ENCODE assay signal across 15 cellular contexts in genomic region chr11:10568486-10568941, GRCh38. TPM values are rescaled to one million over a fixed set of nuclear protein-coding genes. Genes with fewer than 3 reads are reported as not detected.
DNase-seq lines count a peak whose midpoint lies in the region; ATAC-seq and TF ChIP-seq lines count a peak whose summit lies in the region.
"Had no signal": no experiment of that assay in that cellular context is flagged by ENCODE, and none has a peak within 500 bp of the region (broad histone marks: within the 10 kb centered on the region; RNA-seq: fewer than 3 reads in every experiment).

LYVE1 (minus strand) TSS chr11:10568665; CDS start chr11:10568532, 133 bp downstream.

- H3K27ac ChIP-seq in adrenal gland (peak within 1 kb of the TSS; percentile 44 to 90 (median 79)), gastroesophageal sphincter (peak within 1 kb of the TSS in 3 of 4 donors; percentile 46 to 50 (median 48))

- H3K4me1 ChIP-seq in adrenal gland (replicated peaks in 1 of 2) (peaks cover 18 to 30% of the 10 kb centered on the region in 2 donors), gastroesophageal sphincter (peaks cover 5 to 22% (median 7%) of the 10 kb centered on the region in 3 donors)

- no peak for TF ChIP-seq EP300 in gastroesophageal sphincter (IDR thresholded peaks at IDR 0.05)

- ATAC-seq in gastroesophageal sphincter (peak; percentile 81), memory B cell (ENCODE audit: low read depth) (no peak), HG02610 (IDR thresholded peaks at IDR 0.05; ENCODE audit: unreplicated experiment) (no peak), T-helper 17 cell (no peak)
- no peak for ATAC-seq in activated naive CD4-positive, alpha-beta T cell treated with anti-CD3 and anti-CD28 coated beads, Interleukin-2, amount 50 U/mL, for 72 hours
- ATAC-seq: naive thymus-derived CD8-positive, alpha-beta T cell had no signal

- H3K4me3 Mint-ChIP-seq in memory B cell, result no peak within 1 kb of the TSS
- H3K4me3 Mint-ChIP-seq in T-helper 17 cell, result no peak within 1 kb of the TSS
- H3K4me3 Mint-ChIP-seq: naive thymus-derived CD8-positive, alpha-beta T cell had no signal

- H3K36me3 Mint-ChIP-seq in memory B cell (peaks cover 11% of the 10 kb centered on the region), T-helper 17 cell (ENCODE audit: low read depth) (no peaks in the 10 kb centered on the region)
- no peaks in the 10 kb centered on the region for H3K36me3 Mint-ChIP-seq in activated naive CD4-positive, alpha-beta T cell treated with anti-CD3 and anti-CD28 coated beads, Interleukin-2, amount 50 U/mL, for 72 hours
- H3K36me3 Mint-ChIP-seq: naive thymus-derived CD8-positive, alpha-beta T cell had no signal

- H3K4me1 Mint-ChIP-seq in memory B cell (peaks cover 43% of the 10 kb centered on the region), T-helper 17 cell (peaks cover 5% of the 10 kb centered on the region)

- no peaks in the 10 kb centered on the region for H3K9me3 Mint-ChIP-seq in memory B cell
- H3K9me3 Mint-ChIP-seq in activated naive CD4-positive, alpha-beta T cell treated with anti-CD3 and anti-CD28 coated beads, Interleukin-2, amount 50 U/mL, for 72 hours, result no peaks in the 10 kb centered on the region
- H3K9me3 Mint-ChIP-seq: naive thymus-derived CD8-positive, alpha-beta T cell had no signal

- WGBS in adrenal gland, 4 donors, result 23 to 37% (median 28%) methylated on average over 7 of the region's 7 CpGs
- WGBS in gastroesophageal sphincter (ENCODE audit: low coverage in 1 of 2), 2 donors, result 8 to 58% methylated on average over 1 to 6 of the region's 7 CpGs

- H3K27me3 ChIP-seq in adrenal gland, result no peaks in the 10 kb centered on the region
- no peaks in the 10 kb centered on the region for H3K27me3 ChIP-seq in gastroesophageal sphincter

- TF ChIP-seq CTCF in adrenal gland (IDR thresholded peaks at IDR 0.05), result no peak
- TF ChIP-seq CTCF in gastroesophageal sphincter (IDR thresholded peaks at IDR 0.05), result no peak

- TF ChIP-seq POLR2A in adrenal gland (IDR thresholded peaks at IDR 0.05), result peak; percentile 58 to 60
- peak; percentile 35 to 36 for TF ChIP-seq POLR2A in gastroesophageal sphincter (IDR thresholded peaks at IDR 0.05)

- peaks cover 0 to 5% of the 10 kb centered on the region in 2 donors for H3K36me3 ChIP-seq in adrenal gland (replicated peaks in 1 of 2)
- H3K36me3 ChIP-seq in gastroesophageal sphincter, result peaks cover 0 to 6% of the 10 kb centered on the region in 2 donors

- peak; percentile 74 to 90 (median 84) for DNase-seq in adrenal gland
- DNase-seq in memory B cell (ENCODE audit: low spot score in 2 of 2), result no peak
- peak; percentile 48 for DNase-seq in stromal cell of bone marrow (ENCODE audit: low read depth)
- no peak for DNase-seq in stimulated activated CD4-positive, alpha-beta T cell treated with anti-CD3 and anti-CD28 coated beads, Interleukin-12 subunit alpha, Interleukin-12 subunit beta, amount 100 ng/mL, for 4 hours
- no peak for DNase-seq in activated naive CD4-positive, alpha-beta T cell treated with anti-CD3 and anti-CD28 coated beads, Interleukin-2, amount 50 U/mL, for 72 hours (ENCODE audit: low spot score in 2 of 2)
- no peak for DNase-seq in T-helper 17 cell
- DNase-seq: activated CD4-positive, alpha-beta T cell treated with anti-CD3 and anti-CD28 coated beads for 48 hours; activated effector memory CD4-positive, alpha-beta T cell treated with Interleukin-2 at 50 U/mL for 16 hours; MV-4-11; naive thymus-derived CD8-positive, alpha-beta T cell; NCI-H524; SIG-M5; stimulated activated CD4-positive, alpha-beta T cell treated with anti-CD3 and anti-CD28 coated beads, Interleukin-4, amount 100 ng/mL, for 1 hour had no signal

- intact Hi-C loops in adrenal gland (cut with DNase I), result loop anchor here in 1 of 2 donors (10.0 kb wide), 1 partner anchor 166 kb away; no protein-coding TSS in a partner anchor

- H3K9me3 ChIP-seq in adrenal gland (replicated peaks in 1 of 3) (no peaks in the 10 kb centered on the region), gastroesophageal sphincter (no peaks in the 10 kb centered on the region), T-helper 17 cell (ENCODE audit: control insufficient read depth, low read length, poor library complexity, severe bottlenecking) (no peaks in the 10 kb centered on the region)

- no peaks in the 10 kb centered on the region for H3K27me3 Mint-ChIP-seq in memory B cell
- H3K27me3 Mint-ChIP-seq in T-helper 17 cell, result peaks cover 56% of the 10 kb centered on the region

- H3K4me3 ChIP-seq in adrenal gland, result peak within 1 kb of the TSS in 2 of 4 donors; percentile 13 to 27
- peak within 1 kb of the TSS; percentile 12 to 32 for H3K4me3 ChIP-seq in gastroesophageal sphincter

- H3K27ac Mint-ChIP-seq in memory B cell (peak within 1 kb of the TSS; percentile 4), T-helper 17 cell (no peak within 1 kb of the TSS)
- H3K27ac Mint-ChIP-seq in activated naive CD4-positive, alpha-beta T cell treated with anti-CD3 and anti-CD28 coated beads, Interleukin-2, amount 50 U/mL, for 72 hours, result no peak within 1 kb of the TSS
- H3K27ac Mint-ChIP-seq: naive thymus-derived CD8-positive, alpha-beta T cell had no signal

RNA-seq across cellular contexts. Expression of gene LYVE1, which starts in this region (rescaled TPM):
- total RNA-seq in adrenal gland (100 to 1,000 TPM in 7 of 8 donors, 10 to 100 TPM in 1; 86.0 to 457 (median 254) TPM), gastroesophageal sphincter (100 to 1,000 TPM in 2 of 4 donors, 10 to 100 TPM in 2; 13.2 to 191 (median 102) TPM), T-helper 17 cell (not detected)
- polyA plus RNA-seq in adrenal gland, result 100 to 1,000 TPM in 1 of 3 donors, 10 to 100 TPM in 2; 29.1 to 398 (median 57.8) TPM
- not detected for total RNA-seq in activated naive CD4-positive, alpha-beta T cell treated with anti-CD3 and anti-CD28 coated beads, Interleukin-2, amount 50 U/mL, for 72 hours
- total RNA-seq: naive thymus-derived CD8-positive, alpha-beta T cell had no signal
- polyA plus RNA-seq: naive thymus-derived CD8-positive, alpha-beta T cell had no signal

Comparison
In these comparisons a context has a peak if more than half of its experiments do, and no peak if none do; other contexts are left out.
1. RNA of gene LYVE1 (total RNA-seq): 86.0 to 457 TPM in adrenal gland and 13.2 to 191 TPM in gastroesophageal sphincter; not detected in T-helper 17 cell and not detected in activated naive CD4-positive, alpha-beta T cell treated with anti-CD3 and anti-CD28 coated beads, Interleukin-2, amount 50 U/mL, for 72 hours; every median in the first group is over 10 times any median in the second.
2. DNase-seq: peak in adrenal gland (7 of 7) and stromal cell of bone marrow (single experiment); none in memory B cell (0 of 2), stimulated activated CD4-positive, alpha-beta T cell treated with anti-CD3 and anti-CD28 coated beads, Interleukin-12 subunit alpha, Interleukin-12 subunit beta, amount 100 ng/mL, for 4 hours (single experiment), activated naive CD4-positive, alpha-beta T cell treated with anti-CD3 and anti-CD28 coated beads, Interleukin-2, amount 50 U/mL, for 72 hours (0 of 2) and T-helper 17 cell (0 of 3).